In genomic region chr9:78212868-78213267, GRCh38 we compare ENCODE assay signal across 20 cellular contexts. TPM values are rescaled to one million over a fixed set of nuclear protein-coding genes. Genes with fewer than 3 reads are reported as not detected.
DNase-seq lines count a peak whose midpoint lies in the region; ATAC-seq and TF ChIP-seq lines count a peak whose summit lies in the region.
"Had no signal": no experiment of that assay in that cellular context is flagged by ENCODE, and none has a peak within 500 bp of the region (broad histone marks: within the 10 kb centered on the region; RNA-seq: fewer than 3 reads in every experiment).

No MANE protein-coding gene starts in this region.

- H3K4me3 ChIP-seq in CD4-positive, alpha-beta memory T cell (ENCODE audit: low read length in 2 of 2) = no peak overlapping the region
- H3K4me3 ChIP-seq in GM23338 = no peak overlapping the region
- H3K4me3 ChIP-seq in mucosa of descending colon = no peak overlapping the region
- H3K4me3 ChIP-seq: BLaER1 treated with 17β-estradiol and CSF1 and Interleukin-3, amounts not matched to agents 10 nM and 100 nM; Peyer's patch; SJSA1 had no signal

- H3K27ac ChIP-seq in CD4-positive, alpha-beta memory T cell (ENCODE audit: low read depth, low read length) = no peak overlapping the region
- no peak overlapping the region for H3K27ac ChIP-seq in GM23338 (ENCODE audit: low read depth)
- H3K27ac ChIP-seq: BLaER1 treated with 17β-estradiol and CSF1 and Interleukin-3, amounts not matched to agents 10 nM and 100 nM; Peyer's patch; SJSA1 had no signal

- no peaks in the 10 kb centered on the region for H3K9me3 ChIP-seq in CD4-positive, alpha-beta memory T cell (ENCODE audit: control insufficient read depth in 1 of 2, low read length in 2 of 2)
- H3K9me3 ChIP-seq in mucosa of descending colon = no peaks in the 10 kb centered on the region
- H3K9me3 ChIP-seq: BLaER1 treated with 17β-estradiol and CSF1 and Interleukin-3, amounts not matched to agents 10 nM and 100 nM; Peyer's patch; SJSA1 had no signal

- no peaks in the 10 kb centered on the region for H3K27me3 Mint-ChIP-seq in CD4-positive, alpha-beta memory T cell
- H3K27me3 Mint-ChIP-seq in GM23338 (ENCODE audit: insufficient read depth, low read depth, poor library complexity) (no peaks in the 10 kb centered on the region), brain (no peaks in the 10 kb centered on the region)

- H3K4me2 ChIP-seq in GM23338 = no peak overlapping the region

- H3K36me3 ChIP-seq in CD4-positive, alpha-beta memory T cell (ENCODE audit: insufficient read depth, low read length) = no peaks in the 10 kb centered on the region
- H3K36me3 ChIP-seq in GM23338 (ENCODE audit: insufficient read depth) = no peaks in the 10 kb centered on the region
- H3K36me3 ChIP-seq in mucosa of descending colon (ENCODE audit: low read depth) = no peaks in the 10 kb centered on the region
- H3K36me3 ChIP-seq: BLaER1 treated with 17β-estradiol and CSF1 and Interleukin-3, amounts not matched to agents 10 nM and 100 nM; Peyer's patch; SJSA1 had no signal

- TF ChIP-seq CTCF in GM23338 (conservative IDR thresholded peaks at IDR 0.05; ENCODE audit: low read depth in 2 of 2) (no peak), brain (conservative IDR thresholded peaks at IDR 0.05) (no peak), mucosa of descending colon (IDR thresholded peaks at IDR 0.05) (no peak)

- intact Hi-C loops in CD4-positive, alpha-beta memory T cell (cut with micrococcal nuclease) = loop anchor here (1.0 to 5.0 kb wide), 8 partner anchors 92 to 1036 kb away; partner anchors contain the start of gene VPS13A
- intact Hi-C loops in mucosa of descending colon (cut with DNase I, micrococcal nuclease) = no loop called here

- CTCF ChIA-PET in CD4-positive, alpha-beta memory T cell (lab: Charles Lee; ENCODE audit: partially characterized antibody) = interaction anchor here (1.0 to 7.7 kb wide), 14 partner anchors 12 to 757 kb away, joined by 3 to 52 read pairs (median 6); no protein-coding TSS in a partner anchor

- H3K4me1 ChIP-seq in CD4-positive, alpha-beta memory T cell (ENCODE audit: insufficient read depth, low read length) = peaks cover 37% of the 10 kb centered on the region
- 0 out of 2 replicates have a peak, but pooled peaks cover 8% of the 10 kb centered on the region for H3K4me1 ChIP-seq in GM23338 (ENCODE audit: insufficient read depth)
- no peaks in the 10 kb centered on the region for H3K4me1 ChIP-seq in mucosa of descending colon (ENCODE audit: low read depth)
- H3K4me1 ChIP-seq: Peyer's patch, SJSA1 had no signal

- no peaks in the 10 kb centered on the region for H3F3A ChIP-seq in GM23338 (replicated peaks; ENCODE audit: low read depth)

- no peak for DNase-seq in CD4-positive, alpha-beta memory T cell
- DNase-seq in GM23338 (ENCODE audit: low spot score) (no peak), pons (ENCODE audit: low spot score) (peak; percentile 16), mucosa of descending colon (no peak), Kasumi-1 (lab: John Stamatoyannopoulos, UW) (no peak), COLO829 (ENCODE audit: low spot score) (no peak)
- DNase-seq: COR-L47; DMS 273 treated with DMSO at 0.1 percent for 48 hours; DND-41; H9; NCI-H1092; NCI-H1436 treated with DMSO at 0.1 percent for 48 hours; NCI-H2029; NCI-H446 treated with DMSO at 0.1 percent for 48 hours; NCI-H748 treated with DMSO at 0.1 percent for 48 hours; NK-92 treated with Interleukin-12 subunit alpha and Interleukin-12 subunit beta, amount 100 ng/mL, for 24 hours; Peyer's patch had no signal

- H3K79me2 ChIP-seq in GM23338 (replicated peaks; ENCODE audit: insufficient read depth) = no peaks in the 10 kb centered on the region

- no peaks in the 10 kb centered on the region for H3K36me3 Mint-ChIP-seq in CD4-positive, alpha-beta memory T cell
- H3K36me3 Mint-ChIP-seq in GM23338 (ENCODE audit: low read depth) (no peaks in the 10 kb centered on the region), brain (no peaks in the 10 kb centered on the region)

- peaks cover 0 to 1% (median 0%) of the 10 kb centered on the region in 8 donors for H3K9me3 Mint-ChIP-seq in CD4-positive, alpha-beta memory T cell
- H3K9me3 Mint-ChIP-seq in GM23338 = no peaks in the 10 kb centered on the region
- H3K9me3 Mint-ChIP-seq in brain = no peaks in the 10 kb centered on the region
- H3K9me3 Mint-ChIP-seq: H9 had no signal

- H4K20me1 ChIP-seq in GM23338 (replicated peaks; ENCODE audit: insufficient read depth) = no peaks in the 10 kb centered on the region
- H4K20me1 ChIP-seq: BLaER1 treated with 17β-estradiol and CSF1 and Interleukin-3, amounts not matched to agents 10 nM and 100 nM had no signal

- H3K4me1 Mint-ChIP-seq in CD4-positive, alpha-beta memory T cell = peaks cover 33 to 50% (median 40%) of the 10 kb centered on the region in 4 donors
- peaks cover 4% of the 10 kb centered on the region; the same call in 2 of the 3 replicates for H3K4me1 Mint-ChIP-seq in GM23338
- H3K4me1 Mint-ChIP-seq in brain = peaks cover 24% of the 10 kb centered on the region

- H2AFZ ChIP-seq in GM23338 = no peak overlapping the region

- POLR2A ChIA-PET in CD4-positive, alpha-beta memory T cell (lab: Charles Lee; ENCODE audit: partially characterized antibody) = interaction anchor here (0.9 to 5.9 kb wide), 4 partner anchors 12 to 181 kb away, joined by 3 to 56 read pairs (median 9); partner anchors contain the start of gene GNAQ

- peak overlapping the region in 1 of 8 donors; percentile 45 for H3K4me3 Mint-ChIP-seq in CD4-positive, alpha-beta memory T cell
- no peak overlapping the region for H3K4me3 Mint-ChIP-seq in GM23338
- no peak overlapping the region for H3K4me3 Mint-ChIP-seq in brain
- H3K4me3 Mint-ChIP-seq: H9 had no signal

- peak; percentile 26; the same call in 1 of the 3 replicates for ATAC-seq in GM23338
- no peak for ATAC-seq in mucosa of descending colon

- H3K27me3 ChIP-seq in CD4-positive, alpha-beta memory T cell (ENCODE audit: insufficient read depth, low read length) = no peaks in the 10 kb centered on the region
- H3K27me3 ChIP-seq in GM23338 (ENCODE audit: insufficient read depth) = no peaks in the 10 kb centered on the region
- H3K27me3 ChIP-seq: BLaER1 treated with 17β-estradiol and CSF1 and Interleukin-3, amounts not matched to agents 10 nM and 100 nM; Peyer's patch; SJSA1 had no signal

- peak overlapping the region in 6 of 7 donors; percentile 30 to 74 (median 55) for H3K27ac Mint-ChIP-seq in CD4-positive, alpha-beta memory T cell
- H3K27ac Mint-ChIP-seq in GM23338 (no peak overlapping the region), brain (peak overlapping the region in 3 of 5 experiments; percentile 41 to 49 (median 43))
- H3K27ac Mint-ChIP-seq: H9 had no signal

- H3K9me2 ChIP-seq in GM23338 (ENCODE audit: insufficient read depth) = 0 out of 2 replicates have a peak, but pooled peaks cover 5% of the 10 kb centered on the region

TF ChIP-seq in GM23338, 12 proteins besides CTCF, POLR2A, EP300 and RAD21 (continues in another document):
- TF ChIP-seq NANOG (IDR thresholded peaks at IDR 0.05; ENCODE audit: borderline replicate concordance) = no peak
- TF ChIP-seq ETS1 (IDR thresholded peaks at IDR 0.05) = no peak
- TF ChIP-seq ZNF114 (CRISPR knock-in tag; IDR thresholded peaks at IDR 0.05) = no peak
- no peak for TF ChIP-seq EZH2 (IDR thresholded peaks at IDR 0.05; ENCODE audit: low read depth, unreplicated experiment)
- no peak for TF ChIP-seq ZNF331 (CRISPR knock-in tag; IDR thresholded peaks at IDR 0.05; ENCODE audit: low read depth)
- TF ChIP-seq CREB1 (CRISPR knock-in tag; IDR thresholded peaks at IDR 0.05; ENCODE audit: low read depth) = no peak

RNA-seq across cellular contexts. Expression of gene CEP78, which starts 23.0 kb away (rescaled TPM):
- 10 to 100 TPM; 25.3 to 27.6 TPM for total RNA-seq in CD4-positive, alpha-beta memory T cell
- 10 to 100 TPM; 13.7 to 16.1 TPM for polyA plus RNA-seq in CD4-positive, alpha-beta memory T cell
- total RNA-seq in GM23338 (2014; rRNA removed; shearing (Covaris generic)) = 46.6 and 48.3 TPM in 2 replicates
- polyA plus RNA-seq in GM23338 (2016; fragmentation: Nextera tagmentation; extraction: Ambion mirVana) = 18.7 and 19.9 TPM in 2 replicates
- 16.7 TPM for polyA plus RNA-seq in brain (ENCODE audit: insufficient read depth, low read depth, low replicate concordance)
- total RNA-seq in mucosa of descending colon = 10 to 100 TPM in 2 of 3 donors, 1 to 10 TPM in 1; 5.7 to 15.6 (median 11.2) TPM
